Comparison of ENCODE assay signal across 1 cellular context in the genomic region with DNA sequence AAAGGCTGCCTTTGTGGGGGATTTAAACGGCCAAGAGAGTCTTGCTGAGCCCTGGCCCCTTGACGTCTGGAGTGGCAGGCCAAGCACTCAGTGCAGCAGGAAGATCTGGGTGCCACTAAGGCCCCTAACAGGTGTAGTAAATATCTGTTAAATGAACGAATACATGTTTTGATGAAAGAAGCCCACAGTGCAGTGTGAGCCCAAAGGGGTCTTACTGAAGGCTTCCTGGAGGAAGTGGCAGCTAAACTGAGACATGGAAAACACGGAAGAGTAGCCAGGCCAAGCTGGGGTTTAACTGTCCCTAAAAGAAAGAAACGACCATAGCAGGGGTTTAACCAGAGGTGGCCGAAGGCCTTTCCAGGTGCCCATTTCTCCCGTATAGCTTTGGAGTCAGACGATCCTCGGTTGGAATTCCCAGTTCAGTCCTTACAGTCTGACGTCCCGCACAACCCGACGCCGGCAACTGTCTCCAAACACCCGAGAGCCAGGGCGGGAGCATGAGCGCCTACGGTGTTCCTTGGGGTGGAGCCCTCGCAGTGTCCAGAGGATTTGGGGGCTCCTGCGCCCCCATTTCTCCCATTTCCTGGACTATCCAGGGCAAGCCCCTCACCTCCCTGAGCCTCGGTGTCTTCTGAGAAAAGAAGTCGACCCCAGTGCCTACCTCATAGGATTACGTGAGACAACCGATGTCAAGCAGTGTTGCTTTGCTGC.
TF ChIP-seq lines count a peak whose summit lies in the region.

No MANE protein-coding gene starts in this region.

TF ChIP-seq in GM12878, 131 proteins besides CTCF, POLR2A, EP300 and RAD21:
- TF ChIP-seq IKZF1 (conservative IDR thresholded peaks at IDR 0.05) (peak; percentile 30), EGR1 (IDR thresholded peaks at IDR 0.05; ENCODE audit: borderline replicate concordance in 1 of 2, low read depth in 2 of 2, low read length in 2 of 2) (no peak), EED (IDR thresholded peaks at IDR 0.05; ENCODE audit: low read depth) (peak; percentile 41; the same call in 1 of the 2 replicates), ZNF207 (IDR thresholded peaks at IDR 0.05; ENCODE audit: borderline replicate concordance) (peak; percentile 20; the same call in 1 of the 2 replicates)
- TF ChIP-seq, protein P1, sequence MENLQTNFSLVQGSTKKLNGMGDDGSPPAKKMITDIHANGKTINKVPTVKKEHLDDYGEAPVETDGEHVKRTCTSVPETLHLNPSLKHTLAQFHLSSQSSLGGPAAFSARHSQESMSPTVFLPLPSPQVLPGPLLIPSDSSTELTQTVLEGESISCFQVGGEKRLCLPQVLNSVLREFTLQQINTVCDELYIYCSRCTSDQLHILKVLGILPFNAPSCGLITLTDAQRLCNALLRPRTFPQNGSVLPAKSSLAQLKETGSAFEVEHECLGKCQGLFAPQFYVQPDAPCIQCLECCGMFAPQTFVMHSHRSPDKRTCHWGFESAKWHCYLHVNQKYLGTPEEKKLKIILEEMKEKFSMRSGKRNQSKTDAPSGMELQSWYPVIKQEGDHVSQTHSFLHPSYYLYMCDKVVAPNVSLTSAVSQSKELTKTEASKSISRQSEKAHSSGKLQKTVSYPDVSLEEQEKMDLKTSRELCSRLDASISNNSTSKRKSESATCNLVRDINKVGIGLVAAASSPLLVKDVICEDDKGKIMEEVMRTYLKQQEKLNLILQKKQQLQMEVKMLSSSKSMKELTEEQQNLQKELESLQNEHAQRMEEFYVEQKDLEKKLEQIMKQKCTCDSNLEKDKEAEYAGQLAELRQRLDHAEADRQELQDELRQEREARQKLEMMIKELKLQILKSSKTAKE (IDR thresholded peaks at IDR 0.05; ENCODE audit: low read depth, poor library complexity, severe bottlenecking) = no peak
TF ChIP-seq in GM12878: peak in this region for 3.
